ENCODE assay signal across 10 cellular contexts in genomic region chr10:7343040-7343439, GRCh38.
"Had no signal": no experiment of that assay in that cellular context is flagged by ENCODE, and none has a peak within 500 bp of the region (broad histone marks: within the 10 kb centered on the region; RNA-seq: fewer than 3 reads in every experiment).

No MANE protein-coding gene starts in this region.

- ATAC-seq: GM23338, HepG2 had no signal

- H2AFZ ChIP-seq: GM23338 had no signal

- H3K4me2 ChIP-seq: GM23338 had no signal

- H3K4me3 Mint-ChIP-seq: GM23338, H9, HFFc6, IgD-negative memory B cell had no signal

- H3K4me3 ChIP-seq: GM23338 had no signal

- H3K27me3 Mint-ChIP-seq: IgD-negative memory B cell had no signal

- DNase-seq: H9, HCEC 1CT, HFFc6, KG1 had no signal

- FAIRE-seq: H1, H54, HepG2 had no signal

- H3K27ac Mint-ChIP-seq: GM23338, H9, HFFc6, IgD-negative memory B cell had no signal

- H3K27ac ChIP-seq: HL-60 had no signal
